ENCODE assay signal across 1 cellular context in the genomic region with DNA sequence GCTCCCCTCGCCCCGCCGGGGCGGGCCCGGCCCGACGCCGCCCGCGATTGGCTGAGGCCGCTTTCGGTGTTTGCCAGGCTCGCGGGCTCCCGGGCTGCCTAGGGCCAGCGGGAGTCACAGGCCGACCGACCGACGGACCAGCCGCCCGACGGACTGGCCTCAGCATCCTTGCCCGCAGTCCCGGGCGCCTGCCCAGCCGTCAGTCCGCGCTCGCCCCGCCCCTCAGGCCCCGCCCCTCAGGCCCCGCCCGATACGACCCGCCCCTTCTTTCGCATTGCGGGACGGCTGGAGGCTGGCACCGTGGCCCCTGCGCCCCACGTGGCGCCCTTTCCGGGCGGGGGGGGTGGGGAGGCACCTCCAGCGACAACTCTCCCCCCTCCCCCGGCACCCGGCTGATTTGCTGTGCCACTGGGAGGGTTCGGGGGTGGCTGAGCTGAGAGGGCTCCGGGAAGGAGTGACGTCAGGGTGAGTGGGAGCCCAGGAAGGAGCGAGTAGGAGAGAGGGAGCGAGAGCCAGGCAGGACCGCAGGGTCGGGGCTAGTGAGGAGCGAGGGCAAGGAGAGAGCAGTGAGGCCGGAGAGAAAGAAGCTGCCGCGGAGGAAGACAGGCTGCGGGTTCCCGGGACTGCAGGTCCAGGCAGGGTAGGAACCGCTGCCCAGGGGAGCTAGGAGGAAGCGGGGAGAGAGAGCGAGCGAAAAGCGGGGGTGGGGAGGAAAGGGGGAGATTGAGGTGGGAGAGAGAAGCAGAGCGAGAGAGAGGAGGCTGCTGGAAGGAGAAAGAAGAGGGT.
TF ChIP-seq lines count a peak whose summit lies in the region.

TSS of gene ASPHD1 (plus strand) at position 387 of the 786 bp plus-strand sequence. CDS start 484 bp downstream, outside the sequence.

TF ChIP-seq in HepG2, 621 proteins besides CTCF, POLR2A, EP300 and RAD21 (continued from another document and continues in another):
- no peak for TF ChIP-seq PHB2 (IDR thresholded peaks at IDR 0.05; ENCODE audit: partially characterized antibody)
- no peak for TF ChIP-seq SMC3 (IDR thresholded peaks at IDR 0.05; ENCODE audit: low read length)
- TF ChIP-seq CREB1 (IDR thresholded peaks at IDR 0.05) = peak; percentile 93
- peak; percentile 82 for TF ChIP-seq CREB1 (CRISPR knock-in tag; IDR thresholded peaks at IDR 0.05)
- TF ChIP-seq ZNF18 (CRISPR knock-in tag; IDR thresholded peaks at IDR 0.05; ENCODE audit: insufficient replicate concordance) = peak; percentile 55
- TF ChIP-seq, protein P1, sequence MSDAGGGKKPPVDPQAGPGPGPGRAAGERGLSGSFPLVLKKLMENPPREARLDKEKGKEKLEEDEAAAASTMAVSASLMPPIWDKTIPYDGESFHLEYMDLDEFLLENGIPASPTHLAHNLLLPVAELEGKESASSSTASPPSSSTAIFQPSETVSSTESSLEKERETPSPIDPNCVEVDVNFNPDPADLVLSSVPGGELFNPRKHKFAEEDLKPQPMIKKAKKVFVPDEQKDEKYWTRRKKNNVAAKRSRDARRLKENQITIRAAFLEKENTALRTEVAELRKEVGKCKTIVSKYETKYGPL (CRISPR knock-in tag; IDR thresholded peaks at IDR 0.05) = peak; percentile 94; the same call in 1 of the 2 replicates
- no peak for TF ChIP-seq ZFP1 (CRISPR knock-in tag; IDR thresholded peaks at IDR 0.05)
- peak; percentile 84 for TF ChIP-seq PCBP2 (optimal IDR thresholded peaks at IDR 0.05; ENCODE audit: low read depth, low read length, poor library complexity, severe bottlenecking)
- TF ChIP-seq PPARG (CRISPR knock-in tag; conservative IDR thresholded peaks at IDR 0.05) = 0 out of 2 replicates have a peak, but pooled peaks have one; percentile 45
- TF ChIP-seq ZNF746 (CRISPR knock-in tag; IDR thresholded peaks at IDR 0.05) = peak; percentile 75
- TF ChIP-seq, protein P2, sequence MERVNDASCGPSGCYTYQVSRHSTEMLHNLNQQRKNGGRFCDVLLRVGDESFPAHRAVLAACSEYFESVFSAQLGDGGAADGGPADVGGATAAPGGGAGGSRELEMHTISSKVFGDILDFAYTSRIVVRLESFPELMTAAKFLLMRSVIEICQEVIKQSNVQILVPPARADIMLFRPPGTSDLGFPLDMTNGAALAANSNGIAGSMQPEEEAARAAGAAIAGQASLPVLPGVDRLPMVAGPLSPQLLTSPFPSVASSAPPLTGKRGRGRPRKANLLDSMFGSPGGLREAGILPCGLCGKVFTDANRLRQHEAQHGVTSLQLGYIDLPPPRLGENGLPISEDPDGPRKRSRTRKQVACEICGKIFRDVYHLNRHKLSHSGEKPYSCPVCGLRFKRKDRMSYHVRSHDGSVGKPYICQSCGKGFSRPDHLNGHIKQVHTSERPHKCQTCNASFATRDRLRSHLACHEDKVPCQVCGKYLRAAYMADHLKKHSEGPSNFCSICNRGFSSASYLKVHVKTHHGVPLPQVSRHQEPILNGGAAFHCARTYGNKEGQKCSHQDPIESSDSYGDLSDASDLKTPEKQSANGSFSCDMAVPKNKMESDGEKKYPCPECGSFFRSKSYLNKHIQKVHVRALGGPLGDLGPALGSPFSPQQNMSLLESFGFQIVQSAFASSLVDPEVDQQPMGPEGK (CRISPR knock-in tag; IDR thresholded peaks at IDR 0.05) = peak; percentile 99
- TF ChIP-seq RBFOX2 (IDR thresholded peaks at IDR 0.05; ENCODE audit: low read depth, low read length) = peak; percentile 55; the same call in 1 of the 2 replicates
- TF ChIP-seq SKIL (CRISPR knock-in tag; IDR thresholded peaks at IDR 0.05; ENCODE audit: borderline replicate concordance) = peak; percentile 45
- peak; percentile 27; the same call in 1 of the 2 replicates for TF ChIP-seq HIVEP1 (CRISPR knock-in tag; IDR thresholded peaks at IDR 0.05)
- peak; percentile 97; the same call in 1 of the 2 replicates for TF ChIP-seq ERF (CRISPR knock-in tag; IDR thresholded peaks at IDR 0.05)
- TF ChIP-seq GPN1 (CRISPR knock-in tag; IDR thresholded peaks at IDR 0.05; ENCODE audit: borderline replicate concordance) = 0 out of 2 replicates have a peak, but pooled peaks have one; percentile 35
- TF ChIP-seq TAF1 (CRISPR knock-in tag; IDR thresholded peaks at IDR 0.05) = peak; percentile 70
- TF ChIP-seq HDAC1 (CRISPR knock-in tag; IDR thresholded peaks at IDR 0.05) = peak; percentile 74; the same call in 1 of the 2 replicates
- TF ChIP-seq CENPX (CRISPR knock-in tag; IDR thresholded peaks at IDR 0.05) = no peak
- TF ChIP-seq ZBTB42 (CRISPR knock-in tag; IDR thresholded peaks at IDR 0.05) = peak; percentile 90; the same call in 1 of the 2 replicates
- TF ChIP-seq ZNF205 (CRISPR knock-in tag; IDR thresholded peaks at IDR 0.05) = no peak; the same call in 1 of the 2 replicates
- no peak; the same call in 1 of the 2 replicates for TF ChIP-seq ZBTB46 (CRISPR knock-in tag; IDR thresholded peaks at IDR 0.05; ENCODE audit: borderline replicate concordance)
- TF ChIP-seq GATAD2A (CRISPR knock-in tag; IDR thresholded peaks at IDR 0.05) = no peak
- TF ChIP-seq ZNF260 (CRISPR knock-in tag; IDR thresholded peaks at IDR 0.05; ENCODE audit: borderline replicate concordance, low read depth) = no peak
- TF ChIP-seq ZNF713 (CRISPR knock-in tag; IDR thresholded peaks at IDR 0.05) = 0 out of 2 replicates have a peak, but pooled peaks have one; percentile 64
- TF ChIP-seq BORCS8-MEF2B (CRISPR knock-in tag; IDR thresholded peaks at IDR 0.05) = peak; percentile 98
- TF ChIP-seq MYC (CRISPR knock-in tag; IDR thresholded peaks at IDR 0.05; ENCODE audit: borderline replicate concordance) = peak; percentile 95
- peak; percentile 93 for TF ChIP-seq ZBTB2 (CRISPR knock-in tag; IDR thresholded peaks at IDR 0.05; ENCODE audit: low read depth)
- no peak for TF ChIP-seq MAFK (conservative IDR thresholded peaks at IDR 0.05 in 1 of 2, IDR thresholded peaks at IDR 0.05 in 1 of 2; ENCODE audit: low read length in 2 of 2)
- peak; percentile 89 for TF ChIP-seq ZNF142 (CRISPR knock-in tag; IDR thresholded peaks at IDR 0.05)
- peak; percentile 82; the same call in 1 of the 3 replicates for TF ChIP-seq MXI1 (IDR thresholded peaks at IDR 0.05; ENCODE audit: borderline replicate concordance, low read depth, low read length)
- peak; percentile 69 for TF ChIP-seq HNRNPL (IDR thresholded peaks at IDR 0.05; ENCODE audit: low read depth, low read length)
- TF ChIP-seq, protein P3, sequence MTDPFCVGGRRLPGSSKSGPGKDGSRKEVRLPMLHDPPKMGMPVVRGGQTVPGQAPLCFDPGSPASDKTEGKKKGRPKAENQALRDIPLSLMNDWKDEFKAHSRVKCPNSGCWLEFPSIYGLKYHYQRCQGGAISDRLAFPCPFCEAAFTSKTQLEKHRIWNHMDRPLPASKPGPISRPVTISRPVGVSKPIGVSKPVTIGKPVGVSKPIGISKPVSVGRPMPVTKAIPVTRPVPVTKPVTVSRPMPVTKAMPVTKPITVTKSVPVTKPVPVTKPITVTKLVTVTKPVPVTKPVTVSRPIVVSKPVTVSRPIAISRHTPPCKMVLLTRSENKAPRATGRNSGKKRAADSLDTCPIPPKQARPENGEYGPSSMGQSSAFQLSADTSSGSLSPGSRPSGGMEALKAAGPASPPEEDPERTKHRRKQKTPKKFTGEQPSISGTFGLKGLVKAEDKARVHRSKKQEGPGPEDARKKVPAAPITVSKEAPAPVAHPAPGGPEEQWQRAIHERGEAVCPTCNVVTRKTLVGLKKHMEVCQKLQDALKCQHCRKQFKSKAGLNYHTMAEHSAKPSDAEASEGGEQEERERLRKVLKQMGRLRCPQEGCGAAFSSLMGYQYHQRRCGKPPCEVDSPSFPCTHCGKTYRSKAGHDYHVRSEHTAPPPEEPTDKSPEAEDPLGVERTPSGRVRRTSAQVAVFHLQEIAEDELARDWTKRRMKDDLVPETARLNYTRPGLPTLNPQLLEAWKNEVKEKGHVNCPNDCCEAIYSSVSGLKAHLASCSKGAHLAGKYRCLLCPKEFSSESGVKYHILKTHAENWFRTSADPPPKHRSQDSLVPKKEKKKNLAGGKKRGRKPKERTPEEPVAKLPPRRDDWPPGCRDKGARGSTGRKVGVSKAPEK (CRISPR knock-in tag; IDR thresholded peaks at IDR 0.05; ENCODE audit: borderline replicate concordance) = 0 out of 2 replicates have a peak, but pooled peaks have one; percentile 73
